In the genomic region with DNA sequence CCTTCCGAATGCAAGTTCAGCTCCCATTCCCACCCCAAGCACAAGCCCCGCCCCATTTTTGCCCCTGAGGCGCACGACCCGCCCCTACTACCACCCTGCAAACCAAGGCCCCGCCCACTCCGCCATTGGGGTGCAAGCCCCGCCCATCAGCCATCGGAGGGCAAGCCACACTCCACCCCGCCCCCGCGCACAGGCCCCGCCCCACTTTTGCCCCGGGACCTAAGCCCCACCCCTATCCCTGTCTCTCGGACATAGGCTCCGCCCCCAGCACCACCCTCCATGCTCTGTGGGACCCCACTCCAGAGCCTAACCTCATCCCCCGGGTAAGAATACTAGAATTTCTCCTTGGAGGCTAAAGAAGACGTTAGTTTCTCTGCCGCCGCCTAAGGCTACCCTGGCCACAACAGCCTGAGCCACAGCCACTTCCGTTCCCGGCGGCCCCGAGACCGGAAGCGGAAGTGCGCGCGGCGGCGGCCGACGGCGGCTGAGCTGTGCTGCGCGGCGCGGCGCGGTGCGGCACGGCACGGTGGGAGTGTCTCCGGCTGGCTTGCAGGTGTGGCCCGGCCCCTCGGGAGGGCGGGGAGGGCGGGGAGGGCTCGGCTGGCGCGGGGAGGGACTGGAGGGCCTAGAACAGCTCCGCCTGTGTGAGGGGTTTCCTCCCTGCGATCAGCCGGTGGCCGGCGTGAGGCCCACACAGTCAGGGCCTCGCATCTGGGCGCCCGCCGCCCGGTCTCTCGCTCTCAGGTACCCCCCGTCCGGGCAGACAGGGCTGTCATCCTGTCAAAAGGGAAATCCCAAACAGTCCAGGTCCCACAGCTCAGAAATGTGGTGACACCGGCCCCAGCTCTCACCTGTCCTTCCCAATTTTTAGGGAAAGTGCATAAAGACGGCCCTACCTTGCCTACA, we compare ENCODE assay signal across 1 cellular context.
A peak's percentile ranks its signal among the peaks of the same experiment; 100 is the strongest.
TF ChIP-seq lines count a peak whose summit lies in the region.

ZNF333 (plus strand) TSS at position 451 of the 906 bp plus-strand sequence. CDS start 3,444 bp downstream, outside the sequence.

TF ChIP-seq in K562, 482 proteins besides CTCF, POLR2A, EP300 and RAD21 (continued from another document and continues in another):
- TF ChIP-seq ZNF778 (CRISPR knock-in tag; IDR thresholded peaks at IDR 0.05) (no peak), KLF16 (IDR thresholded peaks at IDR 0.05) (no peak), ZNF12 (CRISPR knock-in tag; IDR thresholded peaks at IDR 0.05) (no peak), SMAD1 (IDR thresholded peaks at IDR 0.05; ENCODE audit: low read depth, low read length, partially characterized antibody) (peak; percentile 74), HMGN3 (IDR thresholded peaks at IDR 0.05; ENCODE audit: borderline replicate concordance, extremely low read depth, insufficient read length, low read depth, low read length) (no peak), SRSF9 (IDR thresholded peaks at IDR 0.05; ENCODE audit: borderline replicate concordance, low read depth, low read length) (no peak), NR3C1 (CRISPR knock-in tag; IDR thresholded peaks at IDR 0.05) (no peak), HSF4 (CRISPR knock-in tag; IDR thresholded peaks at IDR 0.05; ENCODE audit: borderline replicate concordance) (no peak), NCOA2 (IDR thresholded peaks at IDR 0.05; ENCODE audit: partially characterized antibody in 2 of 2) (no peak), CGGBP1 (CRISPR knock-in tag; IDR thresholded peaks at IDR 0.05) (no peak), POLR2G (IDR thresholded peaks at IDR 0.05; ENCODE audit: low read depth, low read length) (peak; percentile 93), DMBX1 (CRISPR knock-in tag; IDR thresholded peaks at IDR 0.05; ENCODE audit: borderline replicate concordance) (no peak), RBM22 (IDR thresholded peaks at IDR 0.05; ENCODE audit: low read depth, low read length, poor library complexity, severe bottlenecking) (no peak), ZFP1 (CRISPR knock-in tag; IDR thresholded peaks at IDR 0.05) (no peak), BDP1 (IDR thresholded peaks at IDR 0.05; ENCODE audit: insufficient read depth, insufficient read length) (no peak), ZNF280B (CRISPR knock-in tag; IDR thresholded peaks at IDR 0.05) (no peak), TSC22D4 (tag; IDR thresholded peaks at IDR 0.05) (no peak), FOXM1 (IDR thresholded peaks at IDR 0.05; ENCODE audit: low read depth) (no peak), FOXM1 (CRISPR knock-in tag; IDR thresholded peaks at IDR 0.05; ENCODE audit: low read depth) (no peak), FUS (optimal IDR thresholded peaks at IDR 0.05; ENCODE audit: low read depth, low read length) (no peak), CHD1 (IDR thresholded peaks at IDR 0.05; ENCODE audit: low read length) (peak; percentile 56), ZSCAN29 (IDR thresholded peaks at IDR 0.05) (no peak), RBM25 (IDR thresholded peaks at IDR 0.05; ENCODE audit: low read depth, low read length, severe bottlenecking) (no peak), SMC3 (conservative IDR thresholded peaks at IDR 0.05; ENCODE audit: insufficient read depth, low read depth, low read length) (no peak), ZNF512 (tag; IDR thresholded peaks at IDR 0.05) (no peak), ZNF507 (tag; conservative IDR thresholded peaks at IDR 0.05) (no peak), USF2 (CRISPR knock-in tag; IDR thresholded peaks at IDR 0.05) (no peak), ESRRB (CRISPR knock-in tag; IDR thresholded peaks at IDR 0.05; ENCODE audit: borderline replicate concordance) (no peak)
- TF ChIP-seq, protein P1, sequence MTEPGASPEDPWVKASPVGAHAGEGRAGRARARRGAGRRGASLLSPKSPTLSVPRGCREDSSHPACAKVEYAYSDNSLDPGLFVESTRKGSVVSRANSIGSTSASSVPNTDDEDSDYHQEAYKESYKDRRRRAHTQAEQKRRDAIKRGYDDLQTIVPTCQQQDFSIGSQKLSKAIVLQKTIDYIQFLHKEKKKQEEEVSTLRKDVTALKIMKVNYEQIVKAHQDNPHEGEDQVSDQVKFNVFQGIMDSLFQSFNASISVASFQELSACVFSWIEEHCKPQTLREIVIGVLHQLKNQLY (CRISPR knock-in tag; conservative IDR thresholded peaks at IDR 0.05), result no peak
- TF ChIP-seq, protein P2, sequence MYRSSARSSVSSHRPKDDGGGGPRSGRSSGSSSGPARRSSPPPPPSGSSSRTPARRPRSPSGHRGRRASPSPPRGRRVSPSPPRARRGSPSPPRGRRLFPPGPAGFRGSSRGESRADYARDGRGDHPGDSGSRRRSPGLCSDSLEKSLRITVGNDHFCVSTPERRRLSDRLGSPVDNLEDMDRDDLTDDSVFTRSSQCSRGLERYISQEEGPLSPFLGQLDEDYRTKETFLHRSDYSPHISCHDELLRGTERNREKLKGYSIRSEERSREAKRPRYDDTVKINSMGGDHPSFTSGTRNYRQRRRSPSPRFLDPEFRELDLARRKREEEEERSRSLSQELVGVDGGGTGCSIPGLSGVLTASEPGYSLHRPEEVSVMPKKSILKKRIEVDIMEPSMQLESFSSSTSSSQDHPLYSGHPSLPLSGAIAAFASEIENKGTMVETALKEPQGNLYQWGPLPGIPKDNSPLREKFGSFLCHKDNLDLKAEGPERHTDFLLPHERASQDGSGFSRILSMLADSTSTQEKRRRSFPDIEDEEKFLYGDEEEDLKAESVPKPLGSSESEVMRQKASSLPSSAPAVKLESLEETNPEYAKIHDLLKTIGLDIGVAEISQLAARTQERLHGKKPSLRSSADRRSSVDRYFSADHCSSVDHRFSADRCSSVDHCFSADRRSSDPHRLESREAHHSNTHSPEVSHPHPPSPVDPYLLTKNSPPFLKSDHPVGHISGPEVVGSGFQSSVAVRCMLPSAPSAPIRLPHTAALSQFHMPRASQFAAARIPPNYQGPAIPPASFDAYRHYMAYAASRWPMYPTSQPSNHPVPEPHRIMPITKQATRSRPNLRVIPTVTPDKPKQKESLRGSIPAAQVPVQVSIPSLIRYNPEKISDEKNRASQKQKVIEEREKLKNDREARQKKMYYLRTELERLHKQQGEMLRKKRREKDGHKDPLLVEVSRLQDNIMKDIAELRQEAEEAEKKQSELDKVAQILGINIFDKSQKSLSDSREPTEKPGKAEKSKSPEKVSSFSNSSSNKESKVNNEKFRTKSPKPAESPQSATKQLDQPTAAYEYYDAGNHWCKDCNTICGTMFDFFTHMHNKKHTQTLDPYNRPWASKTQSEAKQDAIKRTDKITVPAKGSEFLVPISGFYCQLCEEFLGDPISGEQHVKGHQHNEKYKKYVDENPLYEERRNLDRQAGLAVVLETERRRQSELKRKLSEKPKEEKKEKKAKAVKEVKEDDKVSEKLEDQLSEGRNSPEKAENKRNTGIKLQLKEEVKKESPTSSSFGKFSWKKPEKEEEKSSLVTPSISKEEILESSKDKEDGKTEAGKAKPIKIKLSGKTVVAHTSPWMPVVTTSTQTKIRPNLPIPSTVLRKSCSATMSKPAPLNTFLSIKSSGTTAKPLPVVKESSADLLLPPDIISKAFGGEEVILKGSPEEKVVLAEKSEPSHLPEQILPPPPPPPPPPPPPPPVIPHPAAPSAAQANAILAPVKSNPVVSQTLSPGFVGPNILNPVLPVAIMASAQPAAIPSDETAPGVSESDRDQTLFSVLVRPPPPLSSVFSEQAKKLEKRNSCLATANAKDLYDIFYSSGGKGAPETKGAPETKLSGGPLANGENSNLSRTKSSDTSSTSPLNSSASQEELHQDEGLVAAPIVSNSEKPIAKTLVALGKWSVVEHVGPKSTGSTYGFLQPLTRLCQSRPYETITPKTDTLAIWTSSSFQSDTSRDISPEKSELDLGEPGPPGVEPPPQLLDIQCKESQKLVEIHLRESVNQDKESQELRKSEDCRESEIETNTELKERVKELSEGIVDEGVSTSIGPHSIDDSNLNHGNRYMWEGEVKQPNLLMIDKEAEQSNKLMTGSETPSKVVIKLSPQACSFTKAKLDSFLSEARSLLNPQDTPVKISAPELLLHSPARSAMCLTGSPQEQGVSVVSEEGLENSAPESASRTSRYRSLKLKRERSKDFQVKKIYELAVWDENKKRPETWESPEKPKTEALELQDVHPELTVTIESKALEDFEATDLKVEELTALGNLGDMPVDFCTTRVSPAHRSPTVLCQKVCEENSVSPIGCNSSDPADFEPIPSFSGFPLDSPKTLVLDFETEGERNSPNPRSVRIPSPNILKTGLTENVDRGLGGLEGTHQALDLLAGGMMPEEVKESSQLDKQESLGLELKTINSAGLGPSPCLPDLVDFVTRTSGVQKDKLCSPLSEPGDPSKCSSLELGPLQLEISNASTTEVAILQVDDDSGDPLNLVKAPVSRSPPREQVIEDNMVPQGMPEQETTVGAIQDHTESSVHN (IDR thresholded peaks at IDR 0.05; ENCODE audit: borderline replicate concordance in 1 of 2, low read depth in 1 of 2), result no peak
- TF ChIP-seq, protein P3, sequence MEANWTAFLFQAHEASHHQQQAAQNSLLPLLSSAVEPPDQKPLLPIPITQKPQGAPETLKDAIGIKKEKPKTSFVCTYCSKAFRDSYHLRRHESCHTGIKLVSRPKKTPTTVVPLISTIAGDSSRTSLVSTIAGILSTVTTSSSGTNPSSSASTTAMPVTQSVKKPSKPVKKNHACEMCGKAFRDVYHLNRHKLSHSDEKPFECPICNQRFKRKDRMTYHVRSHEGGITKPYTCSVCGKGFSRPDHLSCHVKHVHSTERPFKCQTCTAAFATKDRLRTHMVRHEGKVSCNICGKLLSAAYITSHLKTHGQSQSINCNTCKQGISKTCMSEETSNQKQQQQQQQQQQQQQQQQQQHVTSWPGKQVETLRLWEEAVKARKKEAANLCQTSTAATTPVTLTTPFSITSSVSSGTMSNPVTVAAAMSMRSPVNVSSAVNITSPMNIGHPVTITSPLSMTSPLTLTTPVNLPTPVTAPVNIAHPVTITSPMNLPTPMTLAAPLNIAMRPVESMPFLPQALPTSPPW (CRISPR knock-in tag; IDR thresholded peaks at IDR 0.05), result peak; percentile 81
- TF ChIP-seq, protein P4, sequence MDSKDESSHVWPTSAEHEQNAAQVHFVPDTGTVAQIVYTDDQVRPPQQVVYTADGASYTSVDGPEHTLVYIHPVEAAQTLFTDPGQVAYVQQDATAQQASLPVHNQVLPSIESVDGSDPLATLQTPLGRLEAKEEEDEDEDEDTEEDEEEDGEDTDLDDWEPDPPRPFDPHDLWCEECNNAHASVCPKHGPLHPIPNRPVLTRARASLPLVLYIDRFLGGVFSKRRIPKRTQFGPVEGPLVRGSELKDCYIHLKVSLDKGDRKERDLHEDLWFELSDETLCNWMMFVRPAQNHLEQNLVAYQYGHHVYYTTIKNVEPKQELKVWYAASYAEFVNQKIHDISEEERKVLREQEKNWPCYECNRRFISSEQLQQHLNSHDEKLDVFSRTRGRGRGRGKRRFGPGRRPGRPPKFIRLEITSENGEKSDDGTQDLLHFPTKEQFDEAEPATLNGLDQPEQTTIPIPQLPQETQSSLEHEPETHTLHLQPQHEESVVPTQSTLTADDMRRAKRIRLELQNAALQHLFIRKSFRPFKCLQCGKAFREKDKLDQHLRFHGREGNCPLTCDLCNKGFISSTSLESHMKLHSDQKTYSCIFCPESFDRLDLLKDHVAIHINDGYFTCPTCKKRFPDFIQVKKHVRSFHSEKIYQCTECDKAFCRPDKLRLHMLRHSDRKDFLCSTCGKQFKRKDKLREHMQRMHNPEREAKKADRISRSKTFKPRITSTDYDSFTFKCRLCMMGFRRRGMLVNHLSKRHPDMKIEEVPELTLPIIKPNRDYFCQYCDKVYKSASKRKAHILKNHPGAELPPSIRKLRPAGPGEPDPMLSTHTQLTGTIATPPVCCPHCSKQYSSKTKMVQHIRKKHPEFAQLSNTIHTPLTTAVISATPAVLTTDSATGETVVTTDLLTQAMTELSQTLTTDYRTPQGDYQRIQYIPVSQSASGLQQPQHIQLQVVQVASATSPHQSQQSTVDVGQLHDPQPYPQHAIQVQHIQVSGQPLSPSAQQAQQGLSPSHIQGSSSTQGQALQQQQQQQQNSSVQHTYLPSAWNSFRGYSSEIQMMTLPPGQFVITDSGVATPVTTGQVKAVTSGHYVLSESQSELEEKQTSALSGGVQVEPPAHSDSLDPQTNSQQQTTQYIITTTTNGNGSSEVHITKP (IDR thresholded peaks at IDR 0.05; ENCODE audit: partially characterized antibody), result peak; percentile 5
